8 cellular contexts compared by ENCODE assay signal in the genomic region with DNA sequence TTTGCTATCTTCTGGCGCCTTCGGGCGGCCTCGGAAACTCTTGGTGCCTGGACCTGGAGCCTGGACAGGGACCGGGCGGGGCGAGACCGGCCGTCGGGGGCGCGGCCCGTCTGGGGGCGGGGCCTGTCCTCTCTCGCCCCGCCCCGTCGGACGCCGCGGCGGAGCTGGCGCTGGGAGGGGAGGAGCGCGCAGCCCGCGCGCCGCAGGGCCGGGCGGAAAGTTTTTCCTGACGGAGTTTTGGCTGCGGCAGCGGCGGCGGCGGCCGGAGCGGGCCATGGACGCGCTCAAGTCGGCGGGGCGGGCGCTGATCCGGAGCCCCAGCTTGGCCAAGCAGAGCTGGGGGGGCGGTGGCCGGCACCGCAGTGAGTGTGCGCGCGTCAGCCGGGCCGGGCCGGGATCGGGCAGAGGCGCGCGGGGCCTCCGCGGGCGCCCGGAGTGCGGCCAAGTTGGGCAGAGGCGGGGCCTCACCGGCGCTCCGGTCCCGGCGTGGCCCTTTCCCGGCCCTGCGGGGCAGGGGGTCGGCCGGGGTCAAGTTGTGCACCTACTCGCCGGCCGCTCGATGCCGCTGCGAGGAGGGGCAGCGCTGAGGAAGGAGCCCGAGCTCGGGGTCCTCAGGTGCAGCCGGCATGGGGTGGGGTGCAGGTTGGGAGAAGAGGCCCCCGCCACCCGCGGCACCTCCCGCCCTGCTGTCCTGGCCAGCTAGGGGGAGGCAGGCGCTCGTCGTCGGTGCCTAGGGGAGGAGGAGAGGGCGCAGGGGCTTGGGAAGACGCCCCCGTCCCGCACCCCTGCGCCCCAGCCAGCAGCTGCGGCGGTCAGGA. TPM values are rescaled to one million over a fixed set of nuclear protein-coding genes. Genes with fewer than 3 reads are reported as not detected.
DNase-seq lines count a peak whose midpoint lies in the region; ATAC-seq lines count a peak whose summit lies in the region.

TSS of gene LDLRAP1 (plus strand) at position 182 of the 818 bp plus-strand sequence. CDS start at position 275, 93 bp downstream.

- H3K27ac ChIP-seq in mesodermal cell (ENCODE audit: low read depth, low read length, severe bottlenecking): no peak within 1 kb of the TSS

- H3K9me3 ChIP-seq in mesodermal cell (ENCODE audit: control insufficient read depth, low read length): no peaks in the 10 kb centered on the region

- no peaks in the 10 kb centered on the region for H3K36me3 ChIP-seq in mesodermal cell (ENCODE audit: control insufficient read depth, insufficient read depth, low read length)

- H3K4me1 ChIP-seq in mesodermal cell (ENCODE audit: control insufficient read depth, insufficient read depth, low read length, poor library complexity, severe bottlenecking): peaks cover 4% of the 10 kb centered on the region

- ATAC-seq in HG02870 (IDR thresholded peaks at IDR 0.05; ENCODE audit: unreplicated experiment): peak; percentile 76

- H3K4me3 ChIP-seq in mesodermal cell (ENCODE audit: extremely low read depth, insufficient read depth, low read length, poor library complexity, severe bottlenecking): peak within 1 kb of the TSS; percentile 70

- DNase-seq in NCI-H1436 (lab: John Stamatoyannopoulos, UW) (peak; percentile 44), NCI-H1436 treated with DMSO at 0.1 percent for 48 hours (lab: John Stamatoyannopoulos, UW) (no peak), NOMO-1 (lab: John Stamatoyannopoulos, UW; ENCODE audit: unreplicated experiment in 2 of 2) (peak; percentile 60 to 70), epidermal melanocyte (ENCODE audit: insufficient read length, low spot score) (peak; percentile 78)
- DNase-seq in activated CD8-positive, alpha-beta memory T cell treated with anti-CD3 and anti-CD28 coated beads, Interleukin-2, amount 50 U/mL, for 48 hours: peak; percentile 88
- peak; percentile 41 for DNase-seq in stimulated activated CD8-positive, alpha-beta memory T cell treated with anti-CD3 and anti-CD28 coated beads, Interleukin-15, amount 100 ng/mL, for 24 hours (ENCODE audit: low read depth)

- 0 to 1% methylated on average over 69 to 91 of the region's 99 CpGs for WGBS in mesodermal cell (ENCODE audit: insufficient coverage in 2 of 2), 2 experiments

RNA-seq across cellular contexts. Expression of gene LDLRAP1, which starts in this region (rescaled TPM):
- polyA plus RNA-seq in mesodermal cell (2013, experiment 1 of 2): 6.3 TPM
- polyA plus RNA-seq in mesodermal cell (2013, experiment 2 of 2): 5.4 TPM
